8 cellular contexts compared by ENCODE assay signal in genomic region chr17:63881935-63882601, GRCh38. TPM values are rescaled to one million over a fixed set of nuclear protein-coding genes. Genes with fewer than 3 reads are reported as not detected.
DNase-seq lines count a peak whose midpoint lies in the region; ATAC-seq, FAIRE-seq and TF ChIP-seq lines count a peak whose summit lies in the region.

GH2 (minus strand) TSS chr17:63881944; CDS start chr17:63881801, 143 bp downstream.

- TF ChIP-seq CTCF in OCI-LY1 (IDR thresholded peaks at IDR 0.05; ENCODE audit: low read length) (peak; percentile 74), pancreas (IDR thresholded peaks at IDR 0.05) (peak; percentile 24 to 47 (median 34))

- no peaks in the 10 kb centered on the region for H3K9me2 ChIP-seq in OCI-LY1 (ENCODE audit: low read depth, low read length)

- H3K4me2 ChIP-seq in OCI-LY1 (ENCODE audit: low read length): no peak within 1 kb of the TSS

- no peak within 1 kb of the TSS for H3K9ac ChIP-seq in OCI-LY1 (ENCODE audit: low read length)

- no peaks in the 10 kb centered on the region for H3K4me1 ChIP-seq in OCI-LY1 (ENCODE audit: insufficient read depth, low read length, severe bottlenecking)
- H3K4me1 ChIP-seq in pancreas: no peaks in the 10 kb centered on the region

- H3K36me3 ChIP-seq in OCI-LY1 (ENCODE audit: insufficient read depth, low read length) (no peaks in the 10 kb centered on the region), pancreas (no peaks in the 10 kb centered on the region)

- no peaks in the 10 kb centered on the region for H3K79me2 ChIP-seq in OCI-LY1 (ENCODE audit: insufficient read depth, low read length)

- no peak within 1 kb of the TSS for H2AFZ ChIP-seq in OCI-LY1 (ENCODE audit: low read length)

- no peaks in the 10 kb centered on the region for H4K20me1 ChIP-seq in OCI-LY1 (ENCODE audit: insufficient read depth, low read length)

- ATAC-seq in pancreas: peak; percentile 55 to 94 (median 90)
- ATAC-seq in HG02623 (IDR thresholded peaks at IDR 0.05; ENCODE audit: unreplicated experiment): no peak

- 31 to 45% methylated on average over 12 to 15 of the region's 15 CpGs for WGBS in pancreas, 2 donors

- intact Hi-C loops in pancreas (cut with DNase I): no loop called here

- H3K9me3 ChIP-seq in OCI-LY1 (ENCODE audit: low read length) (no peaks in the 10 kb centered on the region), pancreas (no peaks in the 10 kb centered on the region)

- no peaks in the 10 kb centered on the region for H3F3A ChIP-seq in OCI-LY1 (ENCODE audit: insufficient read depth, low read length)

- H3K27ac ChIP-seq in OCI-LY1 (ENCODE audit: low read depth, low read length, poor library complexity, severe bottlenecking) (no peak within 1 kb of the TSS), pancreas (no peak within 1 kb of the TSS)

- peaks cover 3% of the 10 kb centered on the region; the same call in 1 of the 2 replicates for H3K27me3 ChIP-seq in OCI-LY1 (ENCODE audit: insufficient read depth, low read length)
- no peaks in the 10 kb centered on the region for H3K27me3 ChIP-seq in pancreas

- FAIRE-seq in GM12892 (lab: Jason Lieb, UNC) (no peak), pancreas (lab: Jason Lieb, UNC) (no peak)

- no peak within 1 kb of the TSS for H3K4me3 ChIP-seq in OCI-LY1 (ENCODE audit: low read depth, low read length, poor library complexity, severe bottlenecking)
- H3K4me3 ChIP-seq in pancreas: no peak within 1 kb of the TSS

- no peak for TF ChIP-seq POLR2A in GM12892 (IDR thresholded peaks at IDR 0.05; ENCODE audit: low read depth, low read length)

- DNase-seq in A172 (ENCODE audit: low spot score): peak; percentile 65
- DNase-seq in GM12892 (ENCODE audit: insufficient read length): peak; percentile 72
- DNase-seq in activated T-cell treated with anti-CD3 and anti-CD28 coated beads for 48 hours (ENCODE audit: low read depth): peak; percentile 46
- peak; percentile 13 for DNase-seq in fibroblast of peridontal ligament (ENCODE audit: extremely low read depth)
- DNase-seq in pancreas: peak in 5 of 6 donors; percentile 27 to 62 (median 53)
- DNase-seq in NCI-H1105 (lab: John Stamatoyannopoulos, UW): no peak

RNA-seq across cellular contexts. Expression of gene GH2, which starts in this region (rescaled TPM):
- not detected in 2 replicates for total RNA-seq in A172 (2014; rRNA removed; shearing (Covaris generic))
- not detected for polyA plus RNA-seq in GM12892 (2012; ENCODE audit: missing spikeins)
- not detected for total RNA-seq in pancreas
- not detected for polyA plus RNA-seq in pancreas

Comparison
In these comparisons a context has a peak if more than half of its experiments do, and no peak if none do; other contexts are left out.
1. Peak in DNase-seq in A172; RNA of the gene not detected or under 1 TPM.
2. Peak in DNase-seq and ATAC-seq in pancreas; RNA of the gene not detected or under 1 TPM.